Comparison of ENCODE assay signal across 8 cellular contexts in the genomic region with DNA sequence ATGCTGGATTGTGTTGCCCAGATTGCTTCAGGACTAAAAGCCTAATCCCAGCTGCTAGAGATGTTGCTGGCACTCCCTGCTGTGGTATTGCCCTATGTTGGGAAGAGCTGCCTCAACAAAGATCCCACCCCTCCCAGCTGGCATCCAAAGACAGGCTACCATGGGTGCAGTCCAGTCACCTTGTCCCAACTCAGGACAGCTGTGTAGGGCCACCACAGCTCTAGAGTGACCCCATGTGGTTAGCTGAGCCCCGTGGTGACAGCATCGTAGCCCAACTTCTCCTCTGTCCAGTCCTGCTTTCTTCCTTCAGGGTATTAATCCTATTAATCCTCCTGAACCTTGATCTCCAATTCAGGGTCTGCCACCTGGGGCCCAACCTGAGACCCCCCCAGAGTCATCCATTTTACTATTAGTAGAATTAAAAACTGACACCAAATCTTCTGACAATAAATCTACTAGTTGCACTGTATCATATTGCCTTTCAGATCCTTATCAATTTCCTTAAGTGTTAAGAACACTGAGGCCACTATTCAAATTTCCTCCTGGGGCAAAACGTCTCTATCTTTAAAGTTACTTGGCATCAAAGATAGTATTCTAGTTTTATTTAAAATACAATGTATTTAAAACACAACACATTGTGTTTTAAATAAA.
DNase-seq lines count a peak whose midpoint lies in the region; ATAC-seq and TF ChIP-seq lines count a peak whose summit lies in the region.

No MANE protein-coding gene starts in this region.

- peak; percentile 50 for TF ChIP-seq CTCF in MCF 10A (IDR thresholded peaks at IDR 0.05; ENCODE audit: unreplicated experiment)
- no peak for TF ChIP-seq CTCF in breast epithelium (IDR thresholded peaks at IDR 0.05)
- TF ChIP-seq CTCF in OCI-LY7 (conservative IDR thresholded peaks at IDR 0.05; ENCODE audit: low read length) = peak; percentile 60
- TF ChIP-seq CTCF in fibroblast of lung (conservative IDR thresholded peaks at IDR 0.05 in 1 of 2, IDR thresholded peaks at IDR 0.05 in 1 of 2; ENCODE audit: low read depth in 1 of 2, low read length in 2 of 2) = peak; percentile 60 to 73
- peak; percentile 33 for TF ChIP-seq CTCF in upper lobe of right lung (IDR thresholded peaks at IDR 0.05)

- H3K4me2 ChIP-seq in OCI-LY7 (ENCODE audit: low read length) = no peak overlapping the region
- H3K4me2 ChIP-seq in fibroblast of lung (ENCODE audit: extremely low read depth, insufficient read depth, low read length) = no peak overlapping the region

- H2AFZ ChIP-seq in OCI-LY7 (ENCODE audit: low read length) = no peak overlapping the region
- H2AFZ ChIP-seq in fibroblast of lung (ENCODE audit: low read length) = no peak overlapping the region

- intact Hi-C loops in MCF 10A (cut with micrococcal nuclease) (loop anchor here (1.0 to 10.0 kb wide), 6 partner anchors 36 to 913 kb away; a partner anchor contains a TSS), breast epithelium (cut with DNase I; ENCODE audit: low total_unique reads) (loop anchor here (10.0 kb wide), 1 partner anchor 713 kb away; a partner anchor contains a TSS), OCI-LY7 (cut with micrococcal nuclease; ENCODE audit: unreplicated experiment) (loop anchor here (10.0 kb wide), 1 partner anchor 613 kb away; no protein-coding TSS in a partner anchor), upper lobe of right lung (cut with DNase I) (no loop called here)
- intact Hi-C loops in activated T-helper 1 cell treated with anti-CD3 and anti-CD28 coated beads, Interleukin-12 subunit alpha, Interleukin-12 subunit beta, Interleukin-2, Interleukin-4 antibody, amounts not matched to agents 30 ng/mL and 10 ng/mL and 1 ng/mL, durations not matched to agents 14 hours and 24 hours and 36 hours (cut with micrococcal nuclease) = loop anchor here (10.0 kb wide), 1 partner anchor 733 kb away; no protein-coding TSS in a partner anchor

- peak; percentile 62 for DNase-seq in MCF 10A (ENCODE audit: unreplicated experiment)
- DNase-seq in breast epithelium (ENCODE audit: low spot score in 2 of 2) = no peak
- peak; percentile 6 for DNase-seq in OCI-LY7 (ENCODE audit: low spot score)
- DNase-seq in fibroblast of lung (ENCODE audit: low read depth in 2 of 2) = peak in 1 of 2 donors; percentile 46
- no peak for DNase-seq in upper lobe of right lung
- no peak for DNase-seq in activated T-helper 1 cell treated with anti-CD3 and anti-CD28 coated beads, Interleukin-12 subunit alpha, Interleukin-12 subunit beta, Interleukin-2, Interleukin-4 antibody, amounts not matched to agents 30 ng/mL and 10 ng/mL and 1 ng/mL, durations not matched to agents 14 hours and 24 hours and 36 hours (ENCODE audit: low spot score)

- H3K27me3 ChIP-seq in breast epithelium = no peaks in the 10 kb centered on the region
- no peaks in the 10 kb centered on the region for H3K27me3 ChIP-seq in fibroblast of lung (ENCODE audit: control insufficient read depth, insufficient read depth, low read length)
- no peaks in the 10 kb centered on the region for H3K27me3 ChIP-seq in upper lobe of right lung

- H3K27ac ChIP-seq in breast epithelium (no peak overlapping the region), OCI-LY7 (ENCODE audit: low read depth, low read length, poor library complexity, severe bottlenecking) (no peak overlapping the region), fibroblast of lung (ENCODE audit: insufficient read depth, low read length) (no peak overlapping the region), upper lobe of right lung (no peak overlapping the region)

- ATAC-seq in upper lobe of right lung (peak; percentile 94), GM21619 (IDR thresholded peaks at IDR 0.05; ENCODE audit: unreplicated experiment) (no peak), GM21367 (IDR thresholded peaks at IDR 0.05; ENCODE audit: unreplicated experiment) (no peak)

- H3K4me1 ChIP-seq in breast epithelium (peaks cover 0 to 3% of the 10 kb centered on the region in 2 donors), OCI-LY7 (ENCODE audit: insufficient read depth, low read length, poor library complexity, severe bottlenecking) (no peaks in the 10 kb centered on the region), fibroblast of lung (ENCODE audit: control insufficient read depth, extremely low read depth, insufficient read depth, low read length) (no peaks in the 10 kb centered on the region), upper lobe of right lung (no peaks in the 10 kb centered on the region)

- no peak for TF ChIP-seq POLR2A in breast epithelium (IDR thresholded peaks at IDR 0.05)

- no peaks in the 10 kb centered on the region for H4K20me1 ChIP-seq in OCI-LY7 (ENCODE audit: insufficient read depth, low read length)
- no peaks in the 10 kb centered on the region for H4K20me1 ChIP-seq in fibroblast of lung (ENCODE audit: control insufficient read depth, extremely low read depth, insufficient read depth, low read length)

- peaks cover 6% of the 10 kb centered on the region for H3K9me3 Mint-ChIP-seq in MCF 10A (ENCODE audit: unreplicated experiment)
- H3K9me3 Mint-ChIP-seq in activated T-helper 1 cell treated with anti-CD3 and anti-CD28 coated beads, Interleukin-12 subunit alpha, Interleukin-12 subunit beta, Interleukin-2, Interleukin-4 antibody, amounts not matched to agents 30 ng/mL and 10 ng/mL and 1 ng/mL, durations not matched to agents 14 hours and 24 hours and 36 hours = no peaks in the 10 kb centered on the region

- CTCF ChIA-PET in MCF 10A (lab: Yijun Ruan, JAX) = interaction anchor here (0.5 to 3.1 kb wide), 13 partner anchors 8 to 1407 kb away, joined by 3 to 21 read pairs (median 3); no protein-coding TSS in a partner anchor
- CTCF ChIA-PET in OCI-LY7 (lab: Charles Lee; ENCODE audit: unreplicated experiment) = no interaction called here

- no peak overlapping the region for H3K27ac Mint-ChIP-seq in MCF 10A (ENCODE audit: low read depth, unreplicated experiment)
- no peak overlapping the region for H3K27ac Mint-ChIP-seq in activated T-helper 1 cell treated with anti-CD3 and anti-CD28 coated beads, Interleukin-12 subunit alpha, Interleukin-12 subunit beta, Interleukin-2, Interleukin-4 antibody, amounts not matched to agents 30 ng/mL and 10 ng/mL and 1 ng/mL, durations not matched to agents 14 hours and 24 hours and 36 hours

- H3K36me3 Mint-ChIP-seq in MCF 10A (ENCODE audit: insufficient read depth, unreplicated experiment) = no peaks in the 10 kb centered on the region
- H3K36me3 Mint-ChIP-seq in activated T-helper 1 cell treated with anti-CD3 and anti-CD28 coated beads, Interleukin-12 subunit alpha, Interleukin-12 subunit beta, Interleukin-2, Interleukin-4 antibody, amounts not matched to agents 30 ng/mL and 10 ng/mL and 1 ng/mL, durations not matched to agents 14 hours and 24 hours and 36 hours (ENCODE audit: low read depth) = no peaks in the 10 kb centered on the region

- no peaks in the 10 kb centered on the region for H3K4me1 Mint-ChIP-seq in MCF 10A (ENCODE audit: insufficient read depth, unreplicated experiment)
- no peaks in the 10 kb centered on the region for H3K4me1 Mint-ChIP-seq in activated T-helper 1 cell treated with anti-CD3 and anti-CD28 coated beads, Interleukin-12 subunit alpha, Interleukin-12 subunit beta, Interleukin-2, Interleukin-4 antibody, amounts not matched to agents 30 ng/mL and 10 ng/mL and 1 ng/mL, durations not matched to agents 14 hours and 24 hours and 36 hours (ENCODE audit: low read depth)

- H3K9me2 ChIP-seq in OCI-LY7 (ENCODE audit: insufficient read depth, low read length) = no peaks in the 10 kb centered on the region

- H3K9ac ChIP-seq in fibroblast of lung (ENCODE audit: insufficient read depth, low read length) = no peak overlapping the region

- H3K36me3 ChIP-seq in breast epithelium (no peaks in the 10 kb centered on the region), OCI-LY7 (ENCODE audit: insufficient read depth, low read length) (no peaks in the 10 kb centered on the region), fibroblast of lung (ENCODE audit: control insufficient read depth, insufficient read depth, low read length) (no peaks in the 10 kb centered on the region), upper lobe of right lung (no peaks in the 10 kb centered on the region)

- H3K79me2 ChIP-seq in OCI-LY7 (ENCODE audit: insufficient read depth, low read depth, low read length) (no peaks in the 10 kb centered on the region), fibroblast of lung (ENCODE audit: control insufficient read depth, insufficient read depth, low read length) (no peaks in the 10 kb centered on the region)

- no peak overlapping the region for H3K4me3 Mint-ChIP-seq in MCF 10A (ENCODE audit: unreplicated experiment)
- no peak overlapping the region for H3K4me3 Mint-ChIP-seq in activated T-helper 1 cell treated with anti-CD3 and anti-CD28 coated beads, Interleukin-12 subunit alpha, Interleukin-12 subunit beta, Interleukin-2, Interleukin-4 antibody, amounts not matched to agents 30 ng/mL and 10 ng/mL and 1 ng/mL, durations not matched to agents 14 hours and 24 hours and 36 hours

- POLR2A ChIA-PET in MCF 10A (lab: Yijun Ruan, JAX) = interaction anchor here (1.3 kb wide), 1 partner anchor 534 kb away, joined by 3 read pairs; no protein-coding TSS in a partner anchor
- POLR2A ChIA-PET in OCI-LY7 (lab: Charles Lee) = no interaction called here

- H3K4me3 ChIP-seq in breast epithelium (no peak overlapping the region), OCI-LY7 (ENCODE audit: low read depth, low read length, poor library complexity, severe bottlenecking) (no peak overlapping the region), fibroblast of lung (replicated peaks in 1 of 4; ENCODE audit: control extremely low read depth in 1 of 4, insufficient read depth in 1 of 4, low read depth in 3 of 4, low read length in 4 of 4) (no peak overlapping the region), upper lobe of right lung (no peak overlapping the region)

- H3K27me3 Mint-ChIP-seq in MCF 10A (ENCODE audit: insufficient read depth, unreplicated experiment) = no peaks in the 10 kb centered on the region
- H3K27me3 Mint-ChIP-seq in activated T-helper 1 cell treated with anti-CD3 and anti-CD28 coated beads, Interleukin-12 subunit alpha, Interleukin-12 subunit beta, Interleukin-2, Interleukin-4 antibody, amounts not matched to agents 30 ng/mL and 10 ng/mL and 1 ng/mL, durations not matched to agents 14 hours and 24 hours and 36 hours (ENCODE audit: insufficient read depth) = peaks cover 20% of the 10 kb centered on the region

- H3K9me3 ChIP-seq in breast epithelium (no peaks in the 10 kb centered on the region), OCI-LY7 (ENCODE audit: low read length) (no peaks in the 10 kb centered on the region), fibroblast of lung (ENCODE audit: control insufficient read depth, insufficient read depth, low read depth, low read length) (no peaks in the 10 kb centered on the region), upper lobe of right lung (no peaks in the 10 kb centered on the region)

- no TSS peak for BruUV-seq in MCF 10A (replicated peaks; lab: Mats Ljungman, UMichigan)
- BruUV-seq in OCI-LY7 (replicated peaks; lab: Mats Ljungman, UMichigan) = no TSS peak

Comparison
In these comparisons a context has a peak if more than half of its experiments do, and no peak if none do; other contexts are left out.
1. DNase-seq: peak in MCF 10A (single experiment) and OCI-LY7 (single experiment); none in breast epithelium (0 of 2), upper lobe of right lung (single experiment) and activated T-helper 1 cell treated with anti-CD3 and anti-CD28 coated beads, Interleukin-12 subunit alpha, Interleukin-12 subunit beta, Interleukin-2, Interleukin-4 antibody, amounts not matched to agents 30 ng/mL and 10 ng/mL and 1 ng/mL, durations not matched to agents 14 hours and 24 hours and 36 hours (single experiment).
2. CTCF ChIP-seq: peak in MCF 10A (single experiment), OCI-LY7 (single experiment), fibroblast of lung (2 of 2) and upper lobe of right lung (single experiment); none in breast epithelium (0 of 3).